ENCODE assay signal across 16 cellular contexts in genomic region chr11:116578971-116579687, GRCh38.
DNase-seq lines count a peak whose midpoint lies in the region; ATAC-seq and TF ChIP-seq lines count a peak whose summit lies in the region.
"Had no signal": no experiment of that assay in that cellular context is flagged by ENCODE, and none has a peak within 500 bp of the region (broad histone marks: within the 10 kb centered on the region; RNA-seq: fewer than 3 reads in every experiment).

No MANE protein-coding gene starts in this region.

- no peaks in the 10 kb centered on the region for H3K36me3 Mint-ChIP-seq in type B pancreatic cell
- no peaks in the 10 kb centered on the region for H3K36me3 Mint-ChIP-seq in activated CD4-positive, alpha-beta T cell treated with anti-CD3 and anti-CD28 coated beads, Interleukin-2, amount 10 ng/mL, durations not matched to agents 24 days and 14 days (ENCODE audit: low read depth)
- H3K36me3 Mint-ChIP-seq in activated naive CD8-positive, alpha-beta T cell treated with anti-CD3 and anti-CD28 coated beads, Interleukin-2, amount 50 U/mL, for 24 hours (ENCODE audit: low read depth) = no peaks in the 10 kb centered on the region

- H3K4me1 ChIP-seq in iPS-20b (ENCODE audit: insufficient read depth, low read length) = peaks cover 21% of the 10 kb centered on the region; the same call in 1 of the 2 replicates

- no peaks in the 10 kb centered on the region for H3K9me3 Mint-ChIP-seq in type B pancreatic cell
- no peaks in the 10 kb centered on the region for H3K9me3 Mint-ChIP-seq in activated CD4-positive, alpha-beta T cell treated with anti-CD3 and anti-CD28 coated beads, Interleukin-2, amount 10 ng/mL, durations not matched to agents 24 days and 14 days
- no peaks in the 10 kb centered on the region for H3K9me3 Mint-ChIP-seq in activated naive CD8-positive, alpha-beta T cell treated with anti-CD3 and anti-CD28 coated beads, Interleukin-2, amount 50 U/mL, for 24 hours
- H3K9me3 Mint-ChIP-seq: activated T-cell treated with anti-CD3 and anti-CD28 coated beads, Interleukin-2, amount 50 U/mL, for 72 hours had no signal

- H3K4me3 ChIP-seq in iPS-20b (ENCODE audit: low read length) = peak overlapping the region; percentile 61
- H3K4me3 ChIP-seq: GM12878 had no signal

- peak; percentile 88 for ATAC-seq in Right ventricle myocardium inferior
- no peak for ATAC-seq in activated naive CD8-positive, alpha-beta T cell treated with anti-CD3 and anti-CD28 coated beads, Interleukin-2, amount 50 U/mL, for 24 hours
- ATAC-seq: activated CD4-positive, CD25-positive, alpha-beta regulatory T cell treated with anti-CD3 and anti-CD28 coated beads, Interleukin-2, amount 50 U/mL, for 24 hours; activated T-cell treated with anti-CD3 and anti-CD28 coated beads, Interleukin-2, amount 50 U/mL, for 72 hours; GM12878; HCT116 had no signal

- H3K27me3 Mint-ChIP-seq in type B pancreatic cell = peaks cover 80% of the 10 kb centered on the region
- H3K27me3 Mint-ChIP-seq in activated CD4-positive, alpha-beta T cell treated with anti-CD3 and anti-CD28 coated beads, Interleukin-2, amount 10 ng/mL, durations not matched to agents 24 days and 14 days = peaks cover 48% of the 10 kb centered on the region
- peaks cover 49% of the 10 kb centered on the region for H3K27me3 Mint-ChIP-seq in activated naive CD8-positive, alpha-beta T cell treated with anti-CD3 and anti-CD28 coated beads, Interleukin-2, amount 50 U/mL, for 24 hours

- DNase-seq in Right ventricle myocardium inferior (ENCODE audit: missing footprints) (no peak), cardiac septum (ENCODE audit: low spot score) (no peak), astrocyte of the hippocampus (ENCODE audit: low read depth, low spot score) (peak; percentile 58), type B pancreatic cell (ENCODE audit: extremely low spot score, unreplicated experiment) (no peak)
- no peak for DNase-seq in activated CD4-positive, alpha-beta T cell treated with anti-CD3 and anti-CD28 coated beads, Interleukin-2, amount 10 ng/mL, durations not matched to agents 24 days and 14 days
- DNase-seq in activated naive CD8-positive, alpha-beta T cell treated with anti-CD3 and anti-CD28 coated beads, Interleukin-2, amount 50 U/mL, for 24 hours = no peak
- no peak for DNase-seq in stimulated activated naive CD4-positive, alpha-beta T cell (lab: John Stamatoyannopoulos, UW)
- DNase-seq: ACHN; activated T-cell treated with anti-CD3 and anti-CD28 coated beads, Interleukin-2, amount 50 U/mL, for 72 hours; amniotic stem cell; foreskin fibroblast; NCI-H1436 had no signal

- H3K36me3 ChIP-seq in iPS-20b (ENCODE audit: insufficient read depth, low read depth, low read length) = no peaks in the 10 kb centered on the region

- H3K27ac ChIP-seq in iPS-20b (ENCODE audit: low read length) = no peak overlapping the region

- H3K27ac Mint-ChIP-seq in type B pancreatic cell = no peak overlapping the region
- no peak overlapping the region for H3K27ac Mint-ChIP-seq in activated CD4-positive, alpha-beta T cell treated with anti-CD3 and anti-CD28 coated beads, Interleukin-2, amount 10 ng/mL, durations not matched to agents 24 days and 14 days
- H3K27ac Mint-ChIP-seq in activated naive CD8-positive, alpha-beta T cell treated with anti-CD3 and anti-CD28 coated beads, Interleukin-2, amount 50 U/mL, for 24 hours = no peak overlapping the region
- H3K27ac Mint-ChIP-seq: activated T-cell treated with anti-CD3 and anti-CD28 coated beads, Interleukin-2, amount 50 U/mL, for 72 hours had no signal

- peaks cover 80% of the 10 kb centered on the region for H3K27me3 ChIP-seq in iPS-20b (ENCODE audit: insufficient read depth, low read length)

- H3K4me3 Mint-ChIP-seq in type B pancreatic cell = peak overlapping the region; percentile 78
- H3K4me3 Mint-ChIP-seq in activated CD4-positive, alpha-beta T cell treated with anti-CD3 and anti-CD28 coated beads, Interleukin-2, amount 10 ng/mL, durations not matched to agents 24 days and 14 days = no peak overlapping the region
- no peak overlapping the region for H3K4me3 Mint-ChIP-seq in activated naive CD8-positive, alpha-beta T cell treated with anti-CD3 and anti-CD28 coated beads, Interleukin-2, amount 50 U/mL, for 24 hours
- H3K4me3 Mint-ChIP-seq: activated T-cell treated with anti-CD3 and anti-CD28 coated beads, Interleukin-2, amount 50 U/mL, for 72 hours had no signal

- no peaks in the 10 kb centered on the region for H3K9me3 ChIP-seq in iPS-20b (ENCODE audit: insufficient read depth, low read depth, low read length)

- TF ChIP-seq CTCF in type B pancreatic cell (conservative IDR thresholded peaks at IDR 0.05) = no peak

- H3K9ac ChIP-seq in iPS-20b (ENCODE audit: low read depth, low read length) = peak overlapping the region; percentile 23; the same call in 1 of the 2 replicates

- no peaks in the 10 kb centered on the region for H3K4me1 Mint-ChIP-seq in type B pancreatic cell (ENCODE audit: unreplicated experiment)
- no peaks in the 10 kb centered on the region for H3K4me1 Mint-ChIP-seq in activated CD4-positive, alpha-beta T cell treated with anti-CD3 and anti-CD28 coated beads, Interleukin-2, amount 10 ng/mL, durations not matched to agents 24 days and 14 days
- H3K4me1 Mint-ChIP-seq in activated naive CD8-positive, alpha-beta T cell treated with anti-CD3 and anti-CD28 coated beads, Interleukin-2, amount 50 U/mL, for 24 hours = no peaks in the 10 kb centered on the region

- intact Hi-C loops in Right ventricle myocardium inferior (cut with DNase I) (no loop called here), cardiac septum (cut with DNase I) (no loop called here)
- intact Hi-C loops in activated CD4-positive, alpha-beta T cell treated with anti-CD3 and anti-CD28 coated beads, Interleukin-2, amount 10 ng/mL, durations not matched to agents 24 days and 14 days (cut with micrococcal nuclease) = no loop called here
